1 cellular context compared by ENCODE assay signal in the genomic region with DNA sequence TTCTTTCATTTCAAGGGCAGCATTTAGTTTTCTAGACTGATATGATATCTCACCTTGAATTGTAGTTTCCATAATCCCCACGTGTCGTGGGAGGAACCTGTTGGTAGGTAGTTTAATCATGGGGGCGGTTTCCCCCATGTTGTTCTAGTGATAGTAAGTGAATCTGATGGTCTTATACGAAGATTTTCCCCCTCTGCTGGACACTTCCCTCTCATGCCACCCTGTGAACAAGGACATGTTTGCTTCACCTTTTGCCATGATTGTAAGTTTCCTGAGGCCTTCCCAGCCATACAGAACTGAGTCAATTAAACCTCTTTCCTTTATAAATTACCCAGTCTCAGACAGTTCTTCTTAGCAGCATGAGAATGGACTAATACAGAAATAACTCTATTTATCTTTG.
TF ChIP-seq lines count a peak whose summit lies in the region.

No MANE protein-coding gene starts in this region.

TF ChIP-seq in GM23338, 12 proteins besides CTCF, POLR2A, EP300 and RAD21:
- TF ChIP-seq, protein P1, sequence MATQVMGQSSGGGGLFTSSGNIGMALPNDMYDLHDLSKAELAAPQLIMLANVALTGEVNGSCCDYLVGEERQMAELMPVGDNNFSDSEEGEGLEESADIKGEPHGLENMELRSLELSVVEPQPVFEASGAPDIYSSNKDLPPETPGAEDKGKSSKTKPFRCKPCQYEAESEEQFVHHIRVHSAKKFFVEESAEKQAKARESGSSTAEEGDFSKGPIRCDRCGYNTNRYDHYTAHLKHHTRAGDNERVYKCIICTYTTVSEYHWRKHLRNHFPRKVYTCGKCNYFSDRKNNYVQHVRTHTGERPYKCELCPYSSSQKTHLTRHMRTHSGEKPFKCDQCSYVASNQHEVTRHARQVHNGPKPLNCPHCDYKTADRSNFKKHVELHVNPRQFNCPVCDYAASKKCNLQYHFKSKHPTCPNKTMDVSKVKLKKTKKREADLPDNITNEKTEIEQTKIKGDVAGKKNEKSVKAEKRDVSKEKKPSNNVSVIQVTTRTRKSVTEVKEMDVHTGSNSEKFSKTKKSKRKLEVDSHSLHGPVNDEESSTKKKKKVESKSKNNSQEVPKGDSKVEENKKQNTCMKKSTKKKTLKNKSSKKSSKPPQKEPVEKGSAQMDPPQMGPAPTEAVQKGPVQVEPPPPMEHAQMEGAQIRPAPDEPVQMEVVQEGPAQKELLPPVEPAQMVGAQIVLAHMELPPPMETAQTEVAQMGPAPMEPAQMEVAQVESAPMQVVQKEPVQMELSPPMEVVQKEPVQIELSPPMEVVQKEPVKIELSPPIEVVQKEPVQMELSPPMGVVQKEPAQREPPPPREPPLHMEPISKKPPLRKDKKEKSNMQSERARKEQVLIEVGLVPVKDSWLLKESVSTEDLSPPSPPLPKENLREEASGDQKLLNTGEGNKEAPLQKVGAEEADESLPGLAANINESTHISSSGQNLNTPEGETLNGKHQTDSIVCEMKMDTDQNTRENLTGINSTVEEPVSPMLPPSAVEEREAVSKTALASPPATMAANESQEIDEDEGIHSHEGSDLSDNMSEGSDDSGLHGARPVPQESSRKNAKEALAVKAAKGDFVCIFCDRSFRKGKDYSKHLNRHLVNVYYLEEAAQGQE (IDR thresholded peaks at IDR 0.05; ENCODE audit: unreplicated experiment): no peak
- TF ChIP-seq NANOG (IDR thresholded peaks at IDR 0.05; ENCODE audit: borderline replicate concordance) (no peak), ZNF331 (CRISPR knock-in tag; IDR thresholded peaks at IDR 0.05; ENCODE audit: low read depth) (no peak), JUNB (IDR thresholded peaks at IDR 0.05; ENCODE audit: unreplicated experiment) (no peak), STAT1 (IDR thresholded peaks at IDR 0.05; ENCODE audit: unreplicated experiment) (no peak), EZH2phosphoT487 (IDR thresholded peaks at IDR 0.05; ENCODE audit: unreplicated experiment) (no peak)
